Comparison of ENCODE assay signal across 17 cellular contexts in the genomic region with DNA sequence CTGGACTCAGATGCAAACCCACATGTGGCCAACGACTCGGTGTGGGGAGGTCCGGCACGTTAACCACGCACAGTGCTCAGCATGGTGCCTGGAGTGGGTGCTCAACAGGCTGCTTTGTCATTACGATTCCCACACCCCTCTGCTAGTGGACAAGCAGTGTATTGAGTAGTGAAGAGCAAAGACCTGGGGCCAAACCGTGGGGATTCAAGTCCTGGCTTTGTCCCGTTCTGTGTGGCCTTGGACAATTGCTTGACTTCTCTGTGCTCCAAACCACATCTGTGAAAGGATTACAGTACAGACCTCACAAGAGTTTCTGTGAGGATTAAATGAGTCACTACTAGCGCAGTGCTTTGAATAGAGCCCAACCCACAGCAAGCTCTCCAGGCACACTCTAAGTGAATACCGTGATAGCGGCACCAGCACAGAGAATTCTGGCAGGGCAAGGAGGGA. TPM values are rescaled to one million over a fixed set of nuclear protein-coding genes. Genes with fewer than 3 reads are reported as not detected.
DNase-seq lines count a peak whose midpoint lies in the region; ATAC-seq and TF ChIP-seq lines count a peak whose summit lies in the region.
"Had no signal": no experiment of that assay in that cellular context is flagged by ENCODE, and none has a peak within 500 bp of the region (broad histone marks: within the 10 kb centered on the region; RNA-seq: fewer than 3 reads in every experiment).

No MANE protein-coding gene starts in this region.

- no peak overlapping the region for H3K27ac Mint-ChIP-seq in activated T-cell treated with anti-CD3 and anti-CD28 coated beads, Interleukin-2, amount 50 U/mL, for 72 hours

- H3K27me3 ChIP-seq in MM.1S (replicated peaks; ENCODE audit: insufficient read depth, low read length), result no peaks in the 10 kb centered on the region

- H3F3A ChIP-seq in MM.1S (ENCODE audit: insufficient read depth, low read length), result peaks cover 27% of the 10 kb centered on the region

- H3K9me3 ChIP-seq in HEK293 (ENCODE audit: control insufficient read depth, insufficient read depth, low read depth, low read length), result no peaks in the 10 kb centered on the region
- H3K9me3 ChIP-seq in MM.1S (replicated peaks; ENCODE audit: insufficient read depth, low read length), result no peaks in the 10 kb centered on the region
- H3K9me3 ChIP-seq: mucosa of descending colon had no signal

- H3K4me1 ChIP-seq in HEK293 (ENCODE audit: control insufficient read depth, insufficient read depth, low read length) (no peaks in the 10 kb centered on the region), MM.1S (ENCODE audit: low read length) (no peaks in the 10 kb centered on the region)

- peaks cover 5 to 14% of the 10 kb centered on the region in 2 donors for H3K36me3 Mint-ChIP-seq in activated T-cell treated with anti-CD3 and anti-CD28 coated beads, Interleukin-2, amount 50 U/mL, for 72 hours (ENCODE audit: insufficient read depth in 2 of 2)

- POLR2A ChIA-PET in HEK293 (lab: Yijun Ruan, JAX), result interaction anchor here (3.4 kb wide), 1 partner anchor 10 kb away, joined by 17 read pairs; no protein-coding TSS in a partner anchor

- H3K9me3 Mint-ChIP-seq in activated T-cell treated with anti-CD3 and anti-CD28 coated beads, Interleukin-2, amount 50 U/mL, for 72 hours, result no peaks in the 10 kb centered on the region
- H3K9me3 Mint-ChIP-seq: immature natural killer cell had no signal

- peak; percentile 64 to 69 for ATAC-seq in activated T-cell treated with anti-CD3 and anti-CD28 coated beads, Interleukin-2, amount 50 U/mL, for 72 hours (replicated peaks in 1 of 2)
- ATAC-seq in HG02885 (IDR thresholded peaks at IDR 0.05; ENCODE audit: poor library complexity, unreplicated experiment), result no peak
- ATAC-seq in GM18873 (IDR thresholded peaks at IDR 0.05; ENCODE audit: low FRiP score, unreplicated experiment), result no peak
- ATAC-seq: mucosa of descending colon had no signal

- CTCF ChIA-PET in HEK293 (lab: Yijun Ruan, JAX), result interaction anchor here (1.4 to 2.7 kb wide), 2 partner anchors 73 to 85 kb away, joined by 7 to 10 read pairs; no protein-coding TSS in a partner anchor

- no peak overlapping the region for H3K4me3 Mint-ChIP-seq in activated T-cell treated with anti-CD3 and anti-CD28 coated beads, Interleukin-2, amount 50 U/mL, for 72 hours
- H3K4me3 Mint-ChIP-seq: immature natural killer cell had no signal

- H3K4me3 ChIP-seq in HEK293 (ENCODE audit: low read depth, low read length) (no peak overlapping the region), MM.1S (ENCODE audit: low read length) (no peak overlapping the region)
- H3K4me3 ChIP-seq: mucosa of descending colon had no signal

- H3K27ac ChIP-seq in HEK293 (ENCODE audit: extremely low read depth, low read depth, low read length), result no peak overlapping the region
- H3K27ac ChIP-seq in MM.1S (ENCODE audit: low read length), result no peak overlapping the region

- no peak overlapping the region for H2AFZ ChIP-seq in MM.1S (ENCODE audit: low read length)

- TF ChIP-seq CTCF in HEK293 (tag by site-specific recombination; IDR thresholded peaks at IDR 0.05), result no peak
- no peak for TF ChIP-seq CTCF in MM.1S (IDR thresholded peaks at IDR 0.05; ENCODE audit: low read length)

- H3K4me1 Mint-ChIP-seq in activated T-cell treated with anti-CD3 and anti-CD28 coated beads, Interleukin-2, amount 50 U/mL, for 72 hours (ENCODE audit: low read depth), result peaks cover 57% of the 10 kb centered on the region

- H3K79me2 ChIP-seq in MM.1S (ENCODE audit: low read length), result peaks cover 16% of the 10 kb centered on the region

- H3K36me3 ChIP-seq in HEK293 (ENCODE audit: control insufficient read depth in 2 of 2, insufficient read depth in 1 of 2, low read length in 2 of 2), result peaks cover 12 to 45% of the 10 kb centered on the region in 2 experiments; a peak in 2 of 3 replicates
- no peaks in the 10 kb centered on the region; the same call in 1 of the 2 replicates for H3K36me3 ChIP-seq in MM.1S (replicated peaks; ENCODE audit: insufficient read depth, low read length)

- H4K20me1 ChIP-seq in MM.1S (ENCODE audit: insufficient read depth, low read length), result peaks cover 13% of the 10 kb centered on the region

- no peak overlapping the region for H3K9ac ChIP-seq in MM.1S (ENCODE audit: low read length)

- no peaks in the 10 kb centered on the region for H3K27me3 Mint-ChIP-seq in activated T-cell treated with anti-CD3 and anti-CD28 coated beads, Interleukin-2, amount 50 U/mL, for 72 hours (ENCODE audit: low read depth)

- H3K9me2 ChIP-seq in MM.1S (replicated peaks; ENCODE audit: insufficient read depth, low read length), result no peaks in the 10 kb centered on the region

- no peak overlapping the region for H3K4me2 ChIP-seq in MM.1S (ENCODE audit: low read depth, low read length)

- DNase-seq in AG08395 (ENCODE audit: low spot score) (peak; percentile 60), fibroblast of peridontal ligament (ENCODE audit: extremely low read depth) (peak; percentile 47), MM.1S (no peak)
- DNase-seq in activated T-cell treated with anti-CD3 and anti-CD28 coated beads, Interleukin-2, amount 50 U/mL, for 72 hours, result no peak
- no peak for DNase-seq in effector CD4-positive, alpha-beta T cell
- DNase-seq: activated CD4-positive, CD25-positive, alpha-beta regulatory T cell treated with anti-CD3 and anti-CD28 coated beads, Interleukin-2, amount 50 U/mL, for 72 hours; activated effector memory CD4-positive, alpha-beta T cell treated with anti-CD3 and anti-CD28 coated beads, Interleukin-2, amount 50 U/mL, for 16 hours; C1 segment of cervical spinal cord; cerebellar nuclear complex; immature natural killer cell; NCI-H1694; NK-92 treated with Interleukin-12 subunit alpha and Interleukin-12 subunit beta, amount 100 ng/mL, for 24 hours; SW 1271 had no signal

TF ChIP-seq in HEK293, 187 proteins besides CTCF, POLR2A, EP300 and RAD21:
- TF ChIP-seq ZNF664 (tag by site-specific recombination; IDR thresholded peaks at IDR 0.05) (peak; percentile 70), ZNF398 (tag by site-specific recombination; IDR thresholded peaks at IDR 0.05) (no peak), SCRT2 (tag by site-specific recombination; IDR thresholded peaks at IDR 0.05) (peak; percentile 57; the same call in 1 of the 2 replicates), MEIS1 (CRISPR knock-in tag; IDR thresholded peaks at IDR 0.05; ENCODE audit: borderline replicate concordance) (no peak)
- TF ChIP-seq, protein P1, sequence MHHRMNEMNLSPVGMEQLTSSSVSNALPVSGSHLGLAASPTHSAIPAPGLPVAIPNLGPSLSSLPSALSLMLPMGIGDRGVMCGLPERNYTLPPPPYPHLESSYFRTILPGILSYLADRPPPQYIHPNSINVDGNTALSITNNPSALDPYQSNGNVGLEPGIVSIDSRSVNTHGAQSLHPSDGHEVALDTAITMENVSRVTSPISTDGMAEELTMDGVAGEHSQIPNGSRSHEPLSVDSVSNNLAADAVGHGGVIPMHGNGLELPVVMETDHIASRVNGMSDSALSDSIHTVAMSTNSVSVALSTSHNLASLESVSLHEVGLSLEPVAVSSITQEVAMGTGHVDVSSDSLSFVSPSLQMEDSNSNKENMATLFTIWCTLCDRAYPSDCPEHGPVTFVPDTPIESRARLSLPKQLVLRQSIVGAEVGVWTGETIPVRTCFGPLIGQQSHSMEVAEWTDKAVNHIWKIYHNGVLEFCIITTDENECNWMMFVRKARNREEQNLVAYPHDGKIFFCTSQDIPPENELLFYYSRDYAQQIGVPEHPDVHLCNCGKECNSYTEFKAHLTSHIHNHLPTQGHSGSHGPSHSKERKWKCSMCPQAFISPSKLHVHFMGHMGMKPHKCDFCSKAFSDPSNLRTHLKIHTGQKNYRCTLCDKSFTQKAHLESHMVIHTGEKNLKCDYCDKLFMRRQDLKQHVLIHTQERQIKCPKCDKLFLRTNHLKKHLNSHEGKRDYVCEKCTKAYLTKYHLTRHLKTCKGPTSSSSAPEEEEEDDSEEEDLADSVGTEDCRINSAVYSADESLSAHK (tag by site-specific recombination; IDR thresholded peaks at IDR 0.05), result peak; percentile 21; the same call in 1 of the 2 replicates

RNA-seq across cellular contexts. Expression of gene TRPV2, which starts 33.8 kb away (rescaled TPM):
- total RNA-seq in activated T-cell treated with anti-CD3 and anti-CD28 coated beads, Interleukin-2, amount 50 U/mL, for 72 hours, result 10 to 100 TPM; 46.0 to 47.3 TPM

RNA-seq across cellular contexts. Expression of gene LRRC75A, which starts 42.8 kb away (rescaled TPM):
- total RNA-seq in activated T-cell treated with anti-CD3 and anti-CD28 coated beads, Interleukin-2, amount 50 U/mL, for 72 hours, result 1 to 10 TPM; 2.6 to 3.4 TPM

Comparison
In these comparisons a context has a peak if more than half of its experiments do, and no peak if none do; other contexts are left out.
1. DNase-seq: peak in AG08395 (single experiment) and fibroblast of peridontal ligament (single experiment); none in activated T-cell treated with anti-CD3 and anti-CD28 coated beads, Interleukin-2, amount 50 U/mL, for 72 hours (0 of 2), MM.1S (single experiment) and effector CD4-positive, alpha-beta T cell (single experiment).
2. ATAC-seq: peak in activated T-cell treated with anti-CD3 and anti-CD28 coated beads, Interleukin-2, amount 50 U/mL, for 72 hours (2 of 2); none in HG02885 (single experiment) and GM18873 (single experiment).